Comparison of ENCODE assay signal across 8 cellular contexts in genomic region chrX:147911192-147912022, GRCh38. TPM values are rescaled to one million over a fixed set of nuclear protein-coding genes. Genes with fewer than 3 reads are reported as not detected.
DNase-seq lines count a peak whose midpoint lies in the region; ATAC-seq, FAIRE-seq and TF ChIP-seq lines count a peak whose summit lies in the region.

TSS of gene FMR1 (plus strand) at chrX:147911919. CDS start at chrX:147912180, 261 bp downstream.

- peaks cover 28% of the 10 kb centered on the region for H3K4me1 ChIP-seq in HUES64 (ENCODE audit: insufficient read depth, low read length)
- peaks cover 37% of the 10 kb centered on the region for H3K4me1 ChIP-seq in OCI-LY3 (ENCODE audit: low read length)
- peaks cover 13% of the 10 kb centered on the region for H3K4me1 ChIP-seq in endothelial cell of umbilical vein (ENCODE audit: control insufficient read depth, extremely low read depth, insufficient read depth, low read length)

- POLR2A ChIA-PET in endothelial cell of umbilical vein (lab: Charles Lee), result no interaction called here

- H3K79me2 ChIP-seq in OCI-LY3 (ENCODE audit: low read length) (peaks cover 45% of the 10 kb centered on the region), endothelial cell of umbilical vein (ENCODE audit: control insufficient read depth, insufficient read depth, low read length) (peaks cover 40% of the 10 kb centered on the region)

- H3K9ac ChIP-seq in HUES64 (ENCODE audit: low read depth, low read length) (peak within 1 kb of the TSS; percentile 91), OCI-LY3 (ENCODE audit: low read length) (peak within 1 kb of the TSS; percentile 94), endothelial cell of umbilical vein (replicated peaks; ENCODE audit: extremely low read depth, insufficient read depth, low read length) (peak within 1 kb of the TSS; percentile 75)

- H4K20me1 ChIP-seq in OCI-LY3 (ENCODE audit: insufficient read depth, low read length), result peaks cover 36% of the 10 kb centered on the region
- H4K20me1 ChIP-seq in endothelial cell of umbilical vein (replicated peaks; ENCODE audit: control insufficient read depth, extremely low read depth, insufficient read depth, low read length), result peaks cover 2% of the 10 kb centered on the region

- peaks cover 7% of the 10 kb centered on the region; the same call in 1 of the 2 replicates for H3K27me3 ChIP-seq in HUES64 (ENCODE audit: insufficient read depth, low read length)
- no peaks in the 10 kb centered on the region for H3K27me3 ChIP-seq in OCI-LY3 (ENCODE audit: low read depth, low read length)
- H3K27me3 ChIP-seq in endothelial cell of umbilical vein (ENCODE audit: control insufficient read depth in 2 of 2, insufficient read depth in 2 of 2, low read length in 2 of 2), result no peaks in the 10 kb centered on the region

- H3K9me1 ChIP-seq in endothelial cell of umbilical vein (replicated peaks; ENCODE audit: control insufficient read depth, extremely low read depth, insufficient read depth, low read length), result no peaks in the 10 kb centered on the region

- TF ChIP-seq CTCF in D721Med (IDR thresholded peaks at IDR 0.05; ENCODE audit: insufficient read depth, missing control alignments), result no peak
- no peak for TF ChIP-seq CTCF in OCI-LY3 (IDR thresholded peaks at IDR 0.05; ENCODE audit: low read depth, low read length)
- no peak for TF ChIP-seq CTCF in endothelial cell of umbilical vein (IDR thresholded peaks at IDR 0.05; ENCODE audit: extremely low read depth in 1 of 2, insufficient read depth in 1 of 2, low read depth in 1 of 2, low read length in 2 of 2)

- no peak for TF ChIP-seq POLR2A in endothelial cell of umbilical vein (IDR thresholded peaks at IDR 0.05; ENCODE audit: low read depth, low read length)

- 10% methylated on average over 63 of the region's 66 CpGs for whole genome bisulfite sequencing in HUES64

- dilution Hi-C loops in endothelial cell of umbilical vein (cut with MboI; ENCODE audit: extremely low pct_ligation_motif_present, low sequenced_read_pairs), result no loop called here

- intact Hi-C loops in endothelial cell of umbilical vein (cut with micrococcal nuclease), result loop anchor here (10.0 kb wide), 1 partner anchor 1623 kb away; no protein-coding TSS in a partner anchor

- peak within 1 kb of the TSS; percentile 88 for H3K4me3 ChIP-seq in HUES64 (ENCODE audit: low read length)
- peak within 1 kb of the TSS; percentile 95 for H3K4me3 ChIP-seq in OCI-LY3 (ENCODE audit: low read length)
- peak within 1 kb of the TSS; percentile 62 to 89 (median 88) for H3K4me3 ChIP-seq in endothelial cell of umbilical vein (replicated peaks in 1 of 3; ENCODE audit: insufficient read depth in 1 of 3, low read depth in 1 of 3, low read length in 3 of 3)

- CTCF ChIA-PET in endothelial cell of umbilical vein (lab: Charles Lee), result no interaction called here

- DNase-seq in D721Med (ENCODE audit: insufficient read length, low spot score) (peak; percentile 71), endothelial cell of umbilical vein (ENCODE audit: low read depth, low spot score) (peak; percentile 91), middle frontal gyrus (ENCODE audit: extremely low spot score, low spot score) (peak; percentile 81)
- DNase-seq in activated CD8-positive, alpha-beta memory T cell treated with anti-CD3 and anti-CD28 coated beads, Interleukin-2, amount 50 U/mL, for 48 hours, result peak; percentile 90
- DNase-seq in stimulated activated CD8-positive, alpha-beta memory T cell treated with anti-CD3 and anti-CD28 coated beads, Interleukin-2, amount 100 ng/mL, for 1 hour (ENCODE audit: low read depth in 2 of 2), result peak; percentile 85 to 87

- peak within 1 kb of the TSS; percentile 90 for H2AFZ ChIP-seq in OCI-LY3 (ENCODE audit: low read depth, low read length)
- H2AFZ ChIP-seq in endothelial cell of umbilical vein (ENCODE audit: low read depth, low read length), result peak within 1 kb of the TSS; percentile 99

- peak within 1 kb of the TSS; percentile 91 for H3K4me2 ChIP-seq in OCI-LY3 (ENCODE audit: low read length)
- peak within 1 kb of the TSS; percentile 90 for H3K4me2 ChIP-seq in endothelial cell of umbilical vein (ENCODE audit: insufficient read depth, low read length)

- no TSS peak for BruUV-seq in endothelial cell of umbilical vein (replicated peaks; lab: Mats Ljungman, UMichigan)

- ATAC-seq in GM21515 (IDR thresholded peaks at IDR 0.05; ENCODE audit: unreplicated experiment), result peak; percentile 90

- H3K27ac ChIP-seq in HUES64 (ENCODE audit: low read depth, low read length) (peak within 1 kb of the TSS; percentile 91), OCI-LY3 (ENCODE audit: low read length) (peak within 1 kb of the TSS; percentile 86), endothelial cell of umbilical vein (ENCODE audit: insufficient read depth, low read depth, low read length) (peak within 1 kb of the TSS; percentile 77)

- no peaks in the 10 kb centered on the region for H3K9me3 ChIP-seq in HUES64 (ENCODE audit: insufficient read depth, low read depth, low read length)
- H3K9me3 ChIP-seq in OCI-LY3 (ENCODE audit: insufficient read depth, low read length), result no peaks in the 10 kb centered on the region
- no peaks in the 10 kb centered on the region for H3K9me3 ChIP-seq in endothelial cell of umbilical vein (replicated peaks; ENCODE audit: control insufficient read depth, insufficient read depth, low read length)

- no peaks in the 10 kb centered on the region for H3K36me3 ChIP-seq in HUES64 (ENCODE audit: insufficient read depth, low read length)
- no peaks in the 10 kb centered on the region for H3K36me3 ChIP-seq in OCI-LY3 (replicated peaks; ENCODE audit: low read depth, low read length)
- no peaks in the 10 kb centered on the region for H3K36me3 ChIP-seq in endothelial cell of umbilical vein (ENCODE audit: control insufficient read depth in 2 of 2, extremely low read depth in 1 of 2, insufficient read depth in 2 of 2, low read length in 2 of 2)

- FAIRE-seq in D721Med (lab: Jason Lieb, UNC), result no peak
- peak; percentile 80 for FAIRE-seq in endothelial cell of umbilical vein (lab: Jason Lieb, UNC)

TF ChIP-seq in endothelial cell of umbilical vein, 7 proteins besides CTCF, POLR2A, EP300 and RAD21:
- TF ChIP-seq MAX (IDR thresholded peaks at IDR 0.05; ENCODE audit: insufficient read depth, insufficient read length), result no peak
- no peak for TF ChIP-seq FOS (IDR thresholded peaks at IDR 0.05; ENCODE audit: borderline replicate concordance, insufficient read depth, low read length)
- TF ChIP-seq JUN (IDR thresholded peaks at IDR 0.05; ENCODE audit: borderline replicate concordance, insufficient read depth, insufficient read length, low read depth), result no peak
- TF ChIP-seq GATA2 (IDR thresholded peaks at IDR 0.05; ENCODE audit: insufficient read depth, insufficient read length, low read depth, low read length), result no peak
- TF ChIP-seq EZH2 (IDR thresholded peaks at IDR 0.05; ENCODE audit: borderline replicate concordance, low read depth, low read length, severe bottlenecking), result no peak
- no peak for TF ChIP-seq POLR2AphosphoS5 (IDR thresholded peaks at IDR 0.05; ENCODE audit: insufficient read depth, low read depth, low read length)
- no peak for TF ChIP-seq MYC (IDR thresholded peaks at IDR 0.05; ENCODE audit: low read depth, low read length)

RNA-seq across cellular contexts. Expression of gene FMR1, which starts in this region (rescaled TPM):
- 25.1 TPM for polyA plus RNA-seq in HUES64 (2013, experiment 1 of 2)
- 26.2 TPM for polyA plus RNA-seq in HUES64 (2013, experiment 2 of 2)
- 33.3 and 36.4 TPM in 2 replicates for total RNA-seq in endothelial cell of umbilical vein
- 5.8 and 8.8 TPM in 2 replicates for polyA plus RNA-seq in endothelial cell of umbilical vein
- polyA plus RNA-seq in endothelial cell of umbilical vein (2011; cell fraction: cytosol; rRNA removed), result 9.6 and 11.2 TPM in 2 replicates
- polyA plus RNA-seq in endothelial cell of umbilical vein (2011; cell fraction: nucleus; rRNA removed), result 47.5 and 57.2 TPM in 2 replicates
- 21.3 and 27.2 TPM in 2 replicates for polyA plus RNA-seq in endothelial cell of umbilical vein (2012)
- polyA minus RNA-seq in endothelial cell of umbilical vein, result 11.0 and 20.4 TPM in 2 replicates
- 31.0 TPM for polyA minus RNA-seq in endothelial cell of umbilical vein (2011; cell fraction: cytosol; rRNA and poly(A)+ RNA removed)
- polyA minus RNA-seq in endothelial cell of umbilical vein (2011; cell fraction: nucleus; rRNA and poly(A)+ RNA removed), result 36.6 and 46.5 TPM in 2 replicates

Comparison
In these comparisons a context has a peak if more than half of its experiments do, and no peak if none do; other contexts are left out.
1. Peak in every context shown above with its lines: DNase-seq, ATAC-seq, H3K4me3 ChIP-seq and H3K27ac ChIP-seq.